Comparison of ENCODE assay signal across 8 cellular contexts in the genomic region with DNA sequence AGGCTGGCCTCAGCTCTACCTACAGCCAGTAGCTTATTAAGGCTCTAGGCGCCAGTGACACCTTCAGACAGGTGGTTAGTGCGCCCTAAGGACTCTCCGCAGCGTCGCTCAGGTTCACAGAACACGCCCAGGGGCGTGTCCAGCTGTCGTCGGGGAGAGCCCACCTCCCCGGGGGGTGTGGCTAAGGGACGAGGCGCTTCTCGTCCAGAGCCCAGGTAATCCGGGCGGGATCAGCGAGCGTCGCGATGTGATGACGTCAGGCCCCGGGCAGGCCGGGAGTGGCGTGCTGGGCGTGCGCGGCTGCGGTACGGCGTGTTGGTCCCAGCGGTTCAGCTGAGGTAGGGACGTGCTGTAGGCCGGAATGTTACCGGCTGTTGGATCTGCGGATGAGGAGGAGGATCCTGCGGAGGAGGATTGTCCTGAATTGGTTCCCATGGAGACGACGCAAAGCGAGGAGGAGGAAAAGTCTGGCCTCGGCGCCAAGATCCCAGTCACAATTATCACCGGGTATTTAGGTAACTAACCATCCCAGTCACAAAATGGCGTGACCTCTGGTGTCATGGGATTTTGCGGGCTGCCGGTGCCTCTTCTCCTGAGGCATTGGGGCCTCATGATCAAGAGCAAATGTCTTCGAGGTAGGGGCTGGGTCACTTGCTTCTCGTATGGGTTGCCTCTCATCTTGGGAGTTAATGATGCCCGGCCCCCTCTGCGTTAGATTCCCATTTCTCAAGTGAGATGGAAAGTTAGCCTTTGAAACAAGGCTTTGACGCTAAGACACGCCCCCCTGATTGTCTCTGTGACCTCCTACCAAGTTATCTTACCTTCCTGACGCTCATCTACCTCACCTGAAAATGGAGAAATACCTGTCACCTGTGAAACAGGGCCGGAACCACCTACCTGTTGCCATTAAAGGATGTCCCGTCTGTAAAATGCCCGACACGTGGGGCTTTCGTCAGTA. TPM values are rescaled to one million over a fixed set of nuclear protein-coding genes. Genes with fewer than 3 reads are reported as not detected.
A peak's percentile ranks its signal among the peaks of the same experiment; 100 is the strongest.
DNase-seq lines count a peak whose midpoint lies in the region; ATAC-seq and TF ChIP-seq lines count a peak whose summit lies in the region.
"Not testable (repeated sequence)": the region's sequence is repeated elsewhere in the genome, so short reads cannot be mapped to it uniquely, and the experiment has no call there.

A gene (plus strand): TSS at position 184 of the 958 bp plus-strand sequence. CDS start 178 bp downstream, at position 362.

- not testable (repeated sequence) for H3K4me1 ChIP-seq in HEK293 (ENCODE audit: control insufficient read depth, insufficient read depth, low read length); iPS DF 6.9 (ENCODE audit: control insufficient read depth, insufficient read depth, low read length)
- peaks cover 17 to 22% of the 10 kb centered on the region in 2 experiments for H3K4me1 ChIP-seq in neutrophil (ENCODE audit: control insufficient read depth in 1 of 2, insufficient read depth in 1 of 2, low read depth in 1 of 2, low read length in 1 of 2)

- in situ Hi-C loops in ACHN (cut with HindIII; ENCODE audit: low pct_ligation_motif_present, low pct_unique_long_range_greater_than_20kb, low sequenced_read_pairs), result not testable (repeated sequence)

- POLR2A ChIA-PET in HEK293 (lab: Yijun Ruan, JAX), result not testable (repeated sequence)

- not testable (repeated sequence) for TF ChIP-seq CTCF in HEK293 (tag by site-specific recombination; IDR thresholded peaks at IDR 0.05); dorsolateral prefrontal cortex (IDR thresholded peaks at IDR 0.05 in 54 of 56, conservative IDR thresholded peaks at IDR 0.05 in 2 of 56; ENCODE audit: low read depth in 1 of 56, partially characterized antibody in 56 of 56)
- TF ChIP-seq CTCF in neutrophil (IDR thresholded peaks at IDR 0.05), result peak; percentile 17

- peak within 1 kb of the TSS; percentile 99 for H3K27ac Mint-ChIP-seq in activated T-cell treated with anti-CD3 and anti-CD28 coated beads, Interleukin-2, amount 50 U/mL, for 72 hours

- intact Hi-C loops in dorsolateral prefrontal cortex (cut with DNase I), result not testable (repeated sequence)

- H3K36me3 Mint-ChIP-seq in activated T-cell treated with anti-CD3 and anti-CD28 coated beads, Interleukin-2, amount 50 U/mL, for 72 hours (ENCODE audit: insufficient read depth in 2 of 2), result not testable (repeated sequence)

- H3K9me3 ChIP-seq in HEK293 (ENCODE audit: control insufficient read depth, insufficient read depth, low read depth, low read length); iPS DF 6.9 (ENCODE audit: control insufficient read depth, insufficient read depth, low read length); neutrophil: not testable (repeated sequence)

- CTCF ChIA-PET in HEK293 (lab: Yijun Ruan, JAX), result not testable (repeated sequence)

- ATAC-seq in activated T-cell treated with anti-CD3 and anti-CD28 coated beads, Interleukin-2, amount 50 U/mL, for 72 hours (replicated peaks in 1 of 2), result not testable (repeated sequence)

- not testable (repeated sequence) for H3K36me3 ChIP-seq in HEK293 (ENCODE audit: control insufficient read depth in 2 of 2, insufficient read depth in 1 of 2, low read length in 2 of 2); iPS DF 6.9 (ENCODE audit: control insufficient read depth, insufficient read depth, low read length); neutrophil

- not testable (repeated sequence) for H3K27me3 ChIP-seq in dorsolateral prefrontal cortex; iPS DF 6.9 (ENCODE audit: control insufficient read depth, insufficient read depth, low read length); neutrophil

- not testable (repeated sequence) for H3K4me1 Mint-ChIP-seq in activated T-cell treated with anti-CD3 and anti-CD28 coated beads, Interleukin-2, amount 50 U/mL, for 72 hours (ENCODE audit: low read depth)

- peak within 1 kb of the TSS; percentile 51 for H3K4me3 ChIP-seq in HEK293 (ENCODE audit: low read depth, low read length)
- peak within 1 kb of the TSS; percentile 34 to 69 (median 56) for H3K4me3 ChIP-seq in dorsolateral prefrontal cortex
- H3K4me3 ChIP-seq in iPS DF 6.9 (ENCODE audit: low read length), result peak within 1 kb of the TSS; percentile 57; the same call in 1 of the 2 replicates
- H3K4me3 ChIP-seq in neutrophil (ENCODE audit: low read depth in 1 of 2, low read length in 1 of 2), result peak within 1 kb of the TSS; percentile 59 to 61

- H3K4me3 Mint-ChIP-seq in activated T-cell treated with anti-CD3 and anti-CD28 coated beads, Interleukin-2, amount 50 U/mL, for 72 hours, result peak within 1 kb of the TSS; percentile 92 to 97

- not testable (repeated sequence) for H3K27me3 Mint-ChIP-seq in activated T-cell treated with anti-CD3 and anti-CD28 coated beads, Interleukin-2, amount 50 U/mL, for 72 hours (ENCODE audit: low read depth)

- DNase-seq in ACHN, result peak; percentile 0
- peak; percentile 34 for DNase-seq in SW480 (ENCODE audit: low spot score)
- peak; percentile 82 to 84 for DNase-seq in activated T-cell treated with anti-CD3 and anti-CD28 coated beads, Interleukin-2, amount 50 U/mL, for 72 hours
- peak in 9 of 10 donors; percentile 12 to 62 (median 56) for DNase-seq in dorsolateral prefrontal cortex
- DNase-seq in iPS DF 6.9 (ENCODE audit: low read depth, low spot score), result not testable (repeated sequence)
- DNase-seq in stimulated activated CD4-positive, alpha-beta T cell treated with anti-CD3 and anti-CD28 coated beads, TNF-alpha, amount 100 ng/mL, for 4 hours (ENCODE audit: low read depth in 3 of 3), result peak; percentile 33 to 69 (median 66)

- not testable (repeated sequence) for H3K27ac ChIP-seq in HEK293 (ENCODE audit: extremely low read depth, low read depth, low read length); iPS DF 6.9 (ENCODE audit: low read length)
- H3K27ac ChIP-seq in dorsolateral prefrontal cortex (peak within 1 kb of the TSS in 30 of 59 donors; percentile 9 to 78 (median 51)), neutrophil (peak within 1 kb of the TSS; percentile 70)

- WGBS in iPS DF 6.9 (ENCODE audit: insufficient coverage, insufficient read length), result no CpG with 5 or more reads among the region's 56 CpGs

- not testable (repeated sequence) for H3K9me3 Mint-ChIP-seq in activated T-cell treated with anti-CD3 and anti-CD28 coated beads, Interleukin-2, amount 50 U/mL, for 72 hours

TF ChIP-seq in HEK293, 187 proteins besides CTCF, POLR2A, EP300 and RAD21:
- peak; percentile 52 for TF ChIP-seq SCRT2 (tag by site-specific recombination; IDR thresholded peaks at IDR 0.05)
- TF ChIP-seq KLF9 (tag by site-specific recombination; IDR thresholded peaks at IDR 0.05; ENCODE audit: low read depth), result peak; percentile 42; the same call in 1 of the 2 replicates
- TF ChIP-seq SP2 (tag by site-specific recombination; IDR thresholded peaks at IDR 0.05), result peak; percentile 61
- peak; percentile 49 for TF ChIP-seq SP3 (tag by site-specific recombination; IDR thresholded peaks at IDR 0.05)
- TF ChIP-seq, protein P1, sequence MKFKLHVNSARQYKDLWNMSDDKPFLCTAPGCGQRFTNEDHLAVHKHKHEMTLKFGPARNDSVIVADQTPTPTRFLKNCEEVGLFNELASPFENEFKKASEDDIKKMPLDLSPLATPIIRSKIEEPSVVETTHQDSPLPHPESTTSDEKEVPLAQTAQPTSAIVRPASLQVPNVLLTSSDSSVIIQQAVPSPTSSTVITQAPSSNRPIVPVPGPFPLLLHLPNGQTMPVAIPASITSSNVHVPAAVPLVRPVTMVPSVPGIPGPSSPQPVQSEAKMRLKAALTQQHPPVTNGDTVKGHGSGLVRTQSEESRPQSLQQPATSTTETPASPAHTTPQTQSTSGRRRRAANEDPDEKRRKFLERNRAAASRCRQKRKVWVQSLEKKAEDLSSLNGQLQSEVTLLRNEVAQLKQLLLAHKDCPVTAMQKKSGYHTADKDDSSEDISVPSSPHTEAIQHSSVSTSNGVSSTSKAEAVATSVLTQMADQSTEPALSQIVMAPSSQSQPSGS (tag by site-specific recombination; IDR thresholded peaks at IDR 0.05; ENCODE audit: low read depth), result peak; percentile 71

RNA-seq across cellular contexts. Expression of the gene that starts here (rescaled TPM):
- 10 to 100 TPM; 42.0 to 42.8 TPM for total RNA-seq in activated T-cell treated with anti-CD3 and anti-CD28 coated beads, Interleukin-2, amount 50 U/mL, for 72 hours
- 10 to 100 TPM; 18.2 to 47.3 (median 33.3) TPM for total RNA-seq in dorsolateral prefrontal cortex
